ENCODE assay signal across 21 cellular contexts in the genomic region with DNA sequence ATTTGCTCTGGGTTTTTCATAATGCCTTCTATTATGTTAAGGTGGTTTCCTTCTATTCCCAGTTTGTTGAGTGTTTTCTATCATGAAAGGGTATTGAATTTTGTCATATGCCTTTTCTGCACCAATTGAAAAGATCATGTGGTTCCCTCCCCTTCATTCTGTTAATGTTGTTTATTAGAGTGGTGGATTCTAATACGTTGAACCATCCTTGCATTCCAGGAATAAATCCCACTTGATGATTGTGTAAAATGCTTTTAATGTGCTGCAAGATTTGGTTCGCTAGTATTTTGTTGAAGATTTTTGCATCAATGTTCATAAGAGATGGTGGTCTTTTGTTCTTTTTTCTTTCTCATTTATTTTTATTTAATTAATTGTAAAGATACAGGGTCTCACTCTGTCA. TPM values are rescaled to one million over a fixed set of nuclear protein-coding genes. Genes with fewer than 3 reads are reported as not detected.
DNase-seq lines count a peak whose midpoint lies in the region; ATAC-seq, FAIRE-seq and TF ChIP-seq lines count a peak whose summit lies in the region.
"Had no signal": no experiment of that assay in that cellular context is flagged by ENCODE, and none has a peak within 500 bp of the region (broad histone marks: within the 10 kb centered on the region; RNA-seq: fewer than 3 reads in every experiment).

No MANE protein-coding gene starts in this region.

- CTCF ChIA-PET in K562 (lab: Yijun Ruan, JAX; ENCODE audit: low intra/inter-chr PET ratio), result no interaction called here

- H2AFZ ChIP-seq in K562 (ENCODE audit: low read depth, low read length), result no peak overlapping the region

- FAIRE-seq in K562 (lab: Jason Lieb, UNC), result no peak
- FAIRE-seq: A549, D721Med, G401.6, GM12891, GM19239 had no signal

- POLR2A ChIA-PET in K562 (lab: Yijun Ruan, JAX), result no interaction called here

- no peak overlapping the region for H3K4me3 ChIP-seq in K562
- H3K4me3 ChIP-seq: A549; BLaER1 treated with 17β-estradiol and CSF1 and Interleukin-3, amounts not matched to agents 10 nM and 100 nM had no signal

- no peak for TF ChIP-seq CTCF in K562 (IDR thresholded peaks at IDR 0.05 in 2 of 3, conservative IDR thresholded peaks at IDR 0.05 in 1 of 3; ENCODE audit: insufficient read depth in 2 of 3, low read depth in 1 of 3, low read length in 3 of 3)

- no peaks in the 10 kb centered on the region for H3K9me3 ChIP-seq in K562 (replicated peaks; ENCODE audit: control insufficient read depth, insufficient read depth, low read depth, low read length)

- no peak overlapping the region for H3K27ac Mint-ChIP-seq in stimulated activated effector memory CD8-positive, alpha-beta T cell treated with anti-CD3 and anti-CD28 coated beads, Interleukin-12 subunit alpha, Interleukin-12 subunit beta, amount 100 ng/mL, for 72 hours
- H3K27ac Mint-ChIP-seq: B cell; CD4-positive, alpha-beta T cell; CD8-positive, alpha-beta T cell had no signal

- no peaks in the 10 kb centered on the region for H3K36me3 Mint-ChIP-seq in stimulated activated effector memory CD8-positive, alpha-beta T cell treated with anti-CD3 and anti-CD28 coated beads, Interleukin-12 subunit alpha, Interleukin-12 subunit beta, amount 100 ng/mL, for 72 hours

- in situ Hi-C loops in K562 (cut with MboI), result loop anchor here (25.0 kb wide), 1 partner anchor 1166 kb away; no protein-coding TSS in a partner anchor

- H3K9me3 Mint-ChIP-seq in stimulated activated effector memory CD8-positive, alpha-beta T cell treated with anti-CD3 and anti-CD28 coated beads, Interleukin-12 subunit alpha, Interleukin-12 subunit beta, amount 100 ng/mL, for 72 hours, result peaks cover 24% of the 10 kb centered on the region

- no peak overlapping the region for H3K27ac ChIP-seq in K562 (ENCODE audit: extremely low read depth, low read depth, low read length)
- H3K27ac ChIP-seq: 22Rv1; A549; BLaER1 treated with 17β-estradiol and CSF1 and Interleukin-3, amounts not matched to agents 10 nM and 100 nM; C4-2B had no signal

- no peaks in the 10 kb centered on the region for H3K9me1 ChIP-seq in K562 (ENCODE audit: control insufficient read depth, insufficient read depth, low read length)

- no peak overlapping the region for H3K4me2 ChIP-seq in K562 (ENCODE audit: insufficient read depth, low read length)
- H3K4me2 ChIP-seq: A549; BLaER1 treated with 17β-estradiol and CSF1 and Interleukin-3, amounts not matched to agents 10 nM and 100 nM had no signal

- DNase-seq in DMS53 (lab: John Stamatoyannopoulos, UW) (peak; percentile 13), DMS53 treated with DMSO at 0.1 percent for 48 hours (lab: John Stamatoyannopoulos, UW; ENCODE audit: unreplicated experiment) (no peak), K562 (ENCODE audit: extremely low read depth in 1 of 4, low spot score in 3 of 4) (no peak), HK-2 (ENCODE audit: unreplicated experiment) (no peak)
- no peak for DNase-seq in stimulated activated effector memory CD8-positive, alpha-beta T cell treated with anti-CD3 and anti-CD28 coated beads, Interleukin-12 subunit alpha, Interleukin-12 subunit beta, amount 100 ng/mL, for 72 hours (ENCODE audit: low spot score in 2 of 2)
- DNase-seq: AML-193; Caco-2; Calu3; CD4-positive, alpha-beta T cell; CD8-positive, alpha-beta T cell; DMS79 treated with DMSO at 0.1 percent for 48 hours; GF-D8 had no signal

- WGBS in K562 (ENCODE audit: insufficient coverage, low coverage, missing lambda C conversion rate), result 3% methylated on average over 2 of the region's 2 CpGs

- H3K9ac ChIP-seq in K562 (ENCODE audit: insufficient read depth in 1 of 2, low read depth in 2 of 2, low read length in 2 of 2), result no peak overlapping the region
- H3K9ac ChIP-seq: BLaER1 treated with 17β-estradiol and CSF1 and Interleukin-3, amounts not matched to agents 10 nM and 100 nM had no signal

- H3K79me2 ChIP-seq in K562 (ENCODE audit: control insufficient read depth, insufficient read depth, low read length), result no peaks in the 10 kb centered on the region

- no TSS peak for BruUV-seq in K562 (replicated peaks; lab: Mats Ljungman, UMichigan)

- ATAC-seq in K562, result no peak
- no peak for ATAC-seq in stimulated activated effector memory CD8-positive, alpha-beta T cell treated with anti-CD3 and anti-CD28 coated beads, Interleukin-12 subunit alpha, Interleukin-12 subunit beta, amount 100 ng/mL, for 72 hours
- ATAC-seq: A549; CD8-positive, alpha-beta T cell had no signal

- H3K4me1 Mint-ChIP-seq in stimulated activated effector memory CD8-positive, alpha-beta T cell treated with anti-CD3 and anti-CD28 coated beads, Interleukin-12 subunit alpha, Interleukin-12 subunit beta, amount 100 ng/mL, for 72 hours, result no peaks in the 10 kb centered on the region
- H3K4me1 Mint-ChIP-seq: B cell had no signal

- H3K36me3 ChIP-seq in K562 (ENCODE audit: control insufficient read depth, insufficient read depth, low read length), result no peaks in the 10 kb centered on the region

- H3K4me1 ChIP-seq in K562 (replicated peaks in 1 of 2; ENCODE audit: control insufficient read depth in 2 of 2, insufficient read depth in 2 of 2, low read length in 2 of 2), result no peaks in the 10 kb centered on the region
- H3K4me1 ChIP-seq: A549, Caco-2 had no signal

- no peak for TF ChIP-seq POLR2A in K562 (conservative IDR thresholded peaks at IDR 0.05)

- no peak overlapping the region for H3K4me3 Mint-ChIP-seq in stimulated activated effector memory CD8-positive, alpha-beta T cell treated with anti-CD3 and anti-CD28 coated beads, Interleukin-12 subunit alpha, Interleukin-12 subunit beta, amount 100 ng/mL, for 72 hours
- H3K4me3 Mint-ChIP-seq: B cell; CD4-positive, alpha-beta T cell; CD8-positive, alpha-beta T cell had no signal

- intact Hi-C loops in K562 (cut with micrococcal nuclease), result no loop called here

- no peak for TF ChIP-seq RAD21 in K562 (CRISPR knock-in tag; conservative IDR thresholded peaks at IDR 0.05 in 1 of 2, IDR thresholded peaks at IDR 0.05 in 1 of 2)

- no peaks in the 10 kb centered on the region for H3K27me3 ChIP-seq in K562 (ENCODE audit: control insufficient read depth in 2 of 2, insufficient read depth in 2 of 2, low read length in 2 of 2)
- H3K27me3 ChIP-seq: BLaER1 treated with 17β-estradiol and CSF1 and Interleukin-3, amounts not matched to agents 10 nM and 100 nM had no signal

- no peak for TF ChIP-seq EP300 in K562 (IDR thresholded peaks at IDR 0.05; ENCODE audit: low read length)

- H4K20me1 ChIP-seq in K562 (replicated peaks; ENCODE audit: control insufficient read depth, insufficient read depth, low read length), result no peaks in the 10 kb centered on the region
- H4K20me1 ChIP-seq: BLaER1 treated with 17β-estradiol and CSF1 and Interleukin-3, amounts not matched to agents 10 nM and 100 nM had no signal

TF ChIP-seq in K562, 482 proteins besides CTCF, POLR2A, EP300 and RAD21:
- TF ChIP-seq ZNF324 (CRISPR knock-in tag; IDR thresholded peaks at IDR 0.05) (peak; percentile 90), CREB1 (IDR thresholded peaks at IDR 0.05) (no peak), CREB1 (CRISPR knock-in tag; IDR thresholded peaks at IDR 0.05) (no peak), HDAC1 (IDR thresholded peaks at IDR 0.05) (no peak), YY1 (IDR thresholded peaks at IDR 0.05; ENCODE audit: borderline replicate concordance in 1 of 3, control insufficient read depth in 1 of 3, extremely low read depth in 1 of 3, insufficient read depth in 3 of 3, insufficient read length in 1 of 3, insufficient replicate concordance in 2 of 3, low read depth in 1 of 3, low read length in 2 of 3) (no peak)
- TF ChIP-seq, protein P1, sequence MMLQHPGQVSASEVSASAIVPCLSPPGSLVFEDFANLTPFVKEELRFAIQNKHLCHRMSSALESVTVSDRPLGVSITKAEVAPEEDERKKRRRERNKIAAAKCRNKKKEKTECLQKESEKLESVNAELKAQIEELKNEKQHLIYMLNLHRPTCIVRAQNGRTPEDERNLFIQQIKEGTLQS (IDR thresholded peaks at IDR 0.05), result no peak
- TF ChIP-seq, protein P1 (CRISPR knock-in tag; conservative IDR thresholded peaks at IDR 0.05), result no peak

RNA-seq across cellular contexts. Expression of gene ATP23, which starts 55.2 kb away (rescaled TPM):
- 4.7 and 8.2 TPM in 2 replicates for total RNA-seq in K562 (2011; cell fraction: chromatin; rRNA removed; ENCODE audit: low replicate concordance)
- 3.4 and 5.2 TPM in 2 replicates for total RNA-seq in K562 (2011; cell fraction: nucleolus; rRNA removed)
- total RNA-seq in K562 (2011; cell fraction: nucleoplasm; rRNA removed), result 5.9 and 8.9 TPM in 2 replicates
- total RNA-seq in K562 (2014; rRNA removed), result 21.3 and 32.6 TPM in 2 replicates
- 28.5 and 32.8 TPM in 2 replicates for total RNA-seq in K562 (2014; rRNA removed; fragmentation: Illumina TruSeq; extraction: Trizol)
- total RNA-seq in K562 (2015; rRNA removed; fragmentation: Illumina TruSeq; extraction: Trizol), result 33.6 and 33.9 TPM in 2 replicates
- 20.8 and 21.4 TPM in 2 replicates for total RNA-seq in K562 (2021)
- polyA plus RNA-seq in K562 (2011; rRNA removed), result 38.5 and 53.7 TPM in 2 replicates
- polyA plus RNA-seq in K562 (2011; cell fraction: cytosol; rRNA removed), result 25.6 and 40.5 TPM in 2 replicates
- polyA plus RNA-seq in K562 (2011; cell fraction: nucleus; rRNA removed), result 21.0 and 23.6 TPM in 2 replicates
- 19.0 and 20.4 TPM in 2 replicates for polyA plus RNA-seq in K562 (2012)
- 35.2 and 37.0 TPM in 2 replicates for polyA plus RNA-seq in K562 (2014; fragmentation: Illumina TruSeq; extraction: Trizol)
- 10 to 100 TPM in 1 of 2 experiments, 1 to 10 TPM in 1; 8.3 to 12.4 TPM for polyA plus RNA-seq in K562 (2014; fragmentation: Nextera tagmentation; extraction: Ambion mirVana)
- 31.9 and 32.8 TPM in 2 replicates for polyA plus RNA-seq in K562 (2014; rRNA removed)
- polyA minus RNA-seq in K562 (2011; rRNA and poly(A)+ RNA removed), result 12.0 and 19.2 TPM in 2 replicates
- 3.4 and 18.2 TPM in 2 replicates for polyA minus RNA-seq in K562 (2011; cell fraction: cytosol; rRNA and poly(A)+ RNA removed)
- 6.5 and 7.6 TPM in 2 replicates for polyA minus RNA-seq in K562 (2011; cell fraction: nucleus; rRNA and poly(A)+ RNA removed)
